In the genomic region with DNA sequence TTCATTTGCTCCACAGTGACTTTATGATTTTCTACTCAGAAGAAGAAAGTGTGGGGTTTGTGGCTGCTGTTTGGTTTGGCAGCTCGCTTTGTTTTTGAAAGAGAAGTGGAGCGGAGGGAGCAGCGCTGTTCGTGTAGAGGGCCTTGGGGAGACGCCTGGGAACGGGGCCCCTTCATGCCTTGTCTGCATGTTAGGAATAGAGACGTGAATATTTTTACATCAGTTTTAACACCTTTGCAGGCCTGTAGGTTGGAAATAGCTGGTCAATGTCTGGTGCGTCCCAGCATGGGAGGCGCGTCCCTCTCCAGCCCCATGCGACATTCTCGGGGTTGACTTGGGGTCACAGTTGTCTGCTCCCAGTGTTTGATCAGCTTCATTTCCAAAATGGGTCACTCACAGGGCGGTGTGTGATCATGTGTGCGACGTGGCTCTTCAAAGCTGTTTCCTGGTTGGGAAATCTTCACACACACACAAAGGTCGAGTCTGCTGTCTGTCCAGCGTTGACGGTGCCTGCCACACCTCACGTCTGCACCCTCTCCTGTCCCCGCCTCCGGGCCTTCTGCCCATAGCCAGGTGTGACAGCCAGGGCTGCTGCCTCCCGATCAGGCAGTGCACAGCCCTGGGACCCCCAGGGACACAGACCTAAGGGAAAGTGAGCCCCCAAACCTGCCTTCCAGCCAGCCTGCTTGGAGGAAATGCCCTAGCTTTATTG, we compare ENCODE assay signal across 1 cellular context.
TF ChIP-seq lines count a peak whose summit lies in the region.

No MANE protein-coding gene starts in this region.

TF ChIP-seq in HepG2, 621 proteins besides CTCF, POLR2A, EP300 and RAD21 (continued from another document and continues in another):
- TF ChIP-seq, protein P1, sequence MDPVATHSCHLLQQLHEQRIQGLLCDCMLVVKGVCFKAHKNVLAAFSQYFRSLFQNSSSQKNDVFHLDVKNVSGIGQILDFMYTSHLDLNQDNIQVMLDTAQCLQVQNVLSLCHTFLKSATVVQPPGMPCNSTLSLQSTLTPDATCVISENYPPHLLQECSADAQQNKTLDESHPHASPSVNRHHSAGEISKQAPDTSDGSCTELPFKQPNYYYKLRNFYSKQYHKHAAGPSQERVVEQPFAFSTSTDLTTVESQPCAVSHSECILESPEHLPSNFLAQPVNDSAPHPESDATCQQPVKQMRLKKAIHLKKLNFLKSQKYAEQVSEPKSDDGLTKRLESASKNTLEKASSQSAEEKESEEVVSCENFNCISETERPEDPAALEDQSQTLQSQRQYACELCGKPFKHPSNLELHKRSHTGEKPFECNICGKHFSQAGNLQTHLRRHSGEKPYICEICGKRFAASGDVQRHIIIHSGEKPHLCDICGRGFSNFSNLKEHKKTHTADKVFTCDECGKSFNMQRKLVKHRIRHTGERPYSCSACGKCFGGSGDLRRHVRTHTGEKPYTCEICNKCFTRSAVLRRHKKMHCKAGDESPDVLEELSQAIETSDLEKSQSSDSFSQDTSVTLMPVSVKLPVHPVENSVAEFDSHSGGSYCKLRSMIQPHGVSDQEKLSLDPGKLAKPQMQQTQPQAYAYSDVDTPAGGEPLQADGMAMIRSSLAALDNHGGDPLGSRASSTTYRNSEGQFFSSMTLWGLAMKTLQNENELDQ (CRISPR knock-in tag; IDR thresholded peaks at IDR 0.05; ENCODE audit: borderline replicate concordance) = no peak
- TF ChIP-seq, protein P2, sequence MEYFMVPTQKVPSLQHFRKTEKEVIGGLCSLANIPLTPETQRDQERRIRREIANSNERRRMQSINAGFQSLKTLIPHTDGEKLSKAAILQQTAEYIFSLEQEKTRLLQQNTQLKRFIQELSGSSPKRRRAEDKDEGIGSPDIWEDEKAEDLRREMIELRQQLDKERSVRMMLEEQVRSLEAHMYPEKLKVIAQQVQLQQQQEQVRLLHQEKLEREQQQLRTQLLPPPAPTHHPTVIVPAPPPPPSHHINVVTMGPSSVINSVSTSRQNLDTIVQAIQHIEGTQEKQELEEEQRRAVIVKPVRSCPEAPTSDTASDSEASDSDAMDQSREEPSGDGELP (IDR thresholded peaks at IDR 0.05; ENCODE audit: borderline replicate concordance, low read depth) = peak; percentile 89
- no peak for TF ChIP-seq ZNF251 (CRISPR knock-in tag; IDR thresholded peaks at IDR 0.05)
- TF ChIP-seq ATF1 (CRISPR knock-in tag; IDR thresholded peaks at IDR 0.05) = peak; percentile 64; the same call in 1 of the 2 replicates
- no peak for TF ChIP-seq ONECUT2 (CRISPR knock-in tag; IDR thresholded peaks at IDR 0.05)
- peak; percentile 85; the same call in 1 of the 2 replicates for TF ChIP-seq ZNF709 (CRISPR knock-in tag; IDR thresholded peaks at IDR 0.05)
- TF ChIP-seq ZNF713 (CRISPR knock-in tag; IDR thresholded peaks at IDR 0.05) = no peak
- TF ChIP-seq ZNF747 (CRISPR knock-in tag; IDR thresholded peaks at IDR 0.05; ENCODE audit: borderline replicate concordance) = peak; percentile 84; the same call in 1 of the 2 replicates
- TF ChIP-seq PCBP1 (IDR thresholded peaks at IDR 0.05; ENCODE audit: borderline replicate concordance, low read depth, low read length) = no peak
- TF ChIP-seq YEATS2 (CRISPR knock-in tag; IDR thresholded peaks at IDR 0.05; ENCODE audit: borderline replicate concordance) = peak; percentile 79; the same call in 1 of the 2 replicates
- TF ChIP-seq SIN3A (IDR thresholded peaks at IDR 0.05; ENCODE audit: borderline replicate concordance, low read depth, low read length) = no peak
- TF ChIP-seq RFX3 (CRISPR knock-in tag; IDR thresholded peaks at IDR 0.05) = no peak
- no peak for TF ChIP-seq SIN3B (IDR thresholded peaks at IDR 0.05; ENCODE audit: low read length)
- 0 out of 2 replicates have a peak, but pooled peaks have one; percentile 61 for TF ChIP-seq TBP (CRISPR knock-in tag; IDR thresholded peaks at IDR 0.05)
- TF ChIP-seq MTA3 (CRISPR knock-in tag; IDR thresholded peaks at IDR 0.05) = no peak
- TF ChIP-seq, protein P3, sequence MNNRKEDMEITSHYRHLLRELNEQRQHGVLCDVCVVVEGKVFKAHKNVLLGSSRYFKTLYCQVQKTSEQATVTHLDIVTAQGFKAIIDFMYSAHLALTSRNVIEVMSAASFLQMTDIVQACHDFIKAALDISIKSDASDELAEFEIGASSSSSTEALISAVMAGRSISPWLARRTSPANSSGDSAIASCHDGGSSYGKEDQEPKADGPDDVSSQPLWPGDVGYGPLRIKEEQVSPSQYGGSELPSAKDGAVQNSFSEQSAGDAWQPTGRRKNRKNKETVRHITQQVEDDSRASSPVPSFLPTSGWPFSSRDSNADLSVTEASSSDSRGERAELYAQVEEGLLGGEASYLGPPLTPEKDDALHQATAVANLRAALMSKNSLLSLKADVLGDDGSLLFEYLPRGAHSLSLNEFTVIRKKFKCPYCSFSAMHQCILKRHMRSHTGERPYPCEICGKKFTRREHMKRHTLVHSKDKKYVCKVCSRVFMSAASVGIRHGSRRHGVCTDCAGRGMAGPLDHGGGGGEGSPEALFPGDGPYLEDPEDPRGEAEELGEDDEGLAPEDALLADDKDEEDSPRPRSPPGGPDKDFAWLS (CRISPR knock-in tag; IDR thresholded peaks at IDR 0.05; ENCODE audit: borderline replicate concordance) = no peak
- TF ChIP-seq ZNF124 (CRISPR knock-in tag; IDR thresholded peaks at IDR 0.05) = peak; percentile 86
- TF ChIP-seq ZBTB44 (CRISPR knock-in tag; IDR thresholded peaks at IDR 0.05) = no peak
- TF ChIP-seq HIVEP1 (CRISPR knock-in tag; IDR thresholded peaks at IDR 0.05) = peak; percentile 88; the same call in 1 of the 2 replicates
- TF ChIP-seq PREB (CRISPR knock-in tag; IDR thresholded peaks at IDR 0.05) = no peak
- peak; percentile 92 for TF ChIP-seq NFIC (IDR thresholded peaks at IDR 0.05; ENCODE audit: low read length)
- TF ChIP-seq, protein P4, sequence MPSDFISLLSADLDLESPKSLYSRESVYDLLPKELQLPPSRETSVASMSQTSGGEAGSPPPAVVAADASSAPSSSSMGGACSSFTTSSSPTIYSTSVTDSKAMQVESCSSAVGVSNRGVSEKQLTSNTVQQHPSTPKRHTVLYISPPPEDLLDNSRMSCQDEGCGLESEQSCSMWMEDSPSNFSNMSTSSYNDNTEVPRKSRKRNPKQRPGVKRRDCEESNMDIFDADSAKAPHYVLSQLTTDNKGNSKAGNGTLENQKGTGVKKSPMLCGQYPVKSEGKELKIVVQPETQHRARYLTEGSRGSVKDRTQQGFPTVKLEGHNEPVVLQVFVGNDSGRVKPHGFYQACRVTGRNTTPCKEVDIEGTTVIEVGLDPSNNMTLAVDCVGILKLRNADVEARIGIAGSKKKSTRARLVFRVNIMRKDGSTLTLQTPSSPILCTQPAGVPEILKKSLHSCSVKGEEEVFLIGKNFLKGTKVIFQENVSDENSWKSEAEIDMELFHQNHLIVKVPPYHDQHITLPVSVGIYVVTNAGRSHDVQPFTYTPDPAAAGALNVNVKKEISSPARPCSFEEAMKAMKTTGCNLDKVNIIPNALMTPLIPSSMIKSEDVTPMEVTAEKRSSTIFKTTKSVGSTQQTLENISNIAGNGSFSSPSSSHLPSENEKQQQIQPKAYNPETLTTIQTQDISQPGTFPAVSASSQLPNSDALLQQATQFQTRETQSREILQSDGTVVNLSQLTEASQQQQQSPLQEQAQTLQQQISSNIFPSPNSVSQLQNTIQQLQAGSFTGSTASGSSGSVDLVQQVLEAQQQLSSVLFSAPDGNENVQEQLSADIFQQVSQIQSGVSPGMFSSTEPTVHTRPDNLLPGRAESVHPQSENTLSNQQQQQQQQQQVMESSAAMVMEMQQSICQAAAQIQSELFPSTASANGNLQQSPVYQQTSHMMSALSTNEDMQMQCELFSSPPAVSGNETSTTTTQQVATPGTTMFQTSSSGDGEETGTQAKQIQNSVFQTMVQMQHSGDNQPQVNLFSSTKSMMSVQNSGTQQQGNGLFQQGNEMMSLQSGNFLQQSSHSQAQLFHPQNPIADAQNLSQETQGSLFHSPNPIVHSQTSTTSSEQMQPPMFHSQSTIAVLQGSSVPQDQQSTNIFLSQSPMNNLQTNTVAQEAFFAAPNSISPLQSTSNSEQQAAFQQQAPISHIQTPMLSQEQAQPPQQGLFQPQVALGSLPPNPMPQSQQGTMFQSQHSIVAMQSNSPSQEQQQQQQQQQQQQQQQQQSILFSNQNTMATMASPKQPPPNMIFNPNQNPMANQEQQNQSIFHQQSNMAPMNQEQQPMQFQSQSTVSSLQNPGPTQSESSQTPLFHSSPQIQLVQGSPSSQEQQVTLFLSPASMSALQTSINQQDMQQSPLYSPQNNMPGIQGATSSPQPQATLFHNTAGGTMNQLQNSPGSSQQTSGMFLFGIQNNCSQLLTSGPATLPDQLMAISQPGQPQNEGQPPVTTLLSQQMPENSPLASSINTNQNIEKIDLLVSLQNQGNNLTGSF (CRISPR knock-in tag; IDR thresholded peaks at IDR 0.05) = no peak; the same call in 1 of the 2 replicates
- peak; percentile 90 for TF ChIP-seq ZNF275 (CRISPR knock-in tag; IDR thresholded peaks at IDR 0.05; ENCODE audit: borderline replicate concordance)
- TF ChIP-seq, protein P5, sequence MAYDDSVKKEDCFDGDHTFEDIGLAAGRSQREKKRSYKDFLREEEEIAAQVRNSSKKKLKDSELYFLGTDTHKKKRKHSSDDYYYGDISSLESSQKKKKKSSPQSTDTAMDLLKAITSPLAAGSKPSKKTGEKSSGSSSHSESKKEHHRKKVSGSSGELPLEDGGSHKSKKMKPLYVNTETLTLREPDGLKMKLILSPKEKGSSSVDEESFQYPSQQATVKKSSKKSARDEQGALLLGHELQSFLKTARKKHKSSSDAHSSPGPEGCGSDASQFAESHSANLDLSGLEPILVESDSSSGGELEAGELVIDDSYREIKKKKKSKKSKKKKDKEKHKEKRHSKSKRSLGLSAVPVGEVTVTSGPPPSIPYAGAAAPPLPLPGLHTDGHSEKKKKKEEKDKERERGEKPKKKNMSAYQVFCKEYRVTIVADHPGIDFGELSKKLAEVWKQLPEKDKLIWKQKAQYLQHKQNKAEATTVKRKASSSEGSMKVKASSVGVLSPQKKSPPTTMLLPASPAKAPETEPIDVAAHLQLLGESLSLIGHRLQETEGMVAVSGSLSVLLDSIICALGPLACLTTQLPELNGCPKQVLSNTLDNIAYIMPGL (CRISPR knock-in tag; IDR thresholded peaks at IDR 0.05; ENCODE audit: borderline replicate concordance in 1 of 2, low read depth in 1 of 2) = peak; percentile 56 to 61; a peak in 3 of 4 replicates
- peak; percentile 93 for TF ChIP-seq ZNF350 (CRISPR knock-in tag; IDR thresholded peaks at IDR 0.05; ENCODE audit: borderline replicate concordance, low read depth)
- TF ChIP-seq, protein P6, sequence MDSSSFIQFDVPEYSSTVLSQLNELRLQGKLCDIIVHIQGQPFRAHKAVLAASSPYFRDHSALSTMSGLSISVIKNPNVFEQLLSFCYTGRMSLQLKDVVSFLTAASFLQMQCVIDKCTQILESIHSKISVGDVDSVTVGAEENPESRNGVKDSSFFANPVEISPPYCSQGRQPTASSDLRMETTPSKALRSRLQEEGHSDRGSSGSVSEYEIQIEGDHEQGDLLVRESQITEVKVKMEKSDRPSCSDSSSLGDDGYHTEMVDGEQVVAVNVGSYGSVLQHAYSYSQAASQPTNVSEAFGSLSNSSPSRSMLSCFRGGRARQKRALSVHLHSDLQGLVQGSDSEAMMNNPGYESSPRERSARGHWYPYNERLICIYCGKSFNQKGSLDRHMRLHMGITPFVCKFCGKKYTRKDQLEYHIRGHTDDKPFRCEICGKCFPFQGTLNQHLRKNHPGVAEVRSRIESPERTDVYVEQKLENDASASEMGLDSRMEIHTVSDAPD (CRISPR knock-in tag; IDR thresholded peaks at IDR 0.05) = peak; percentile 80; the same call in 1 of the 2 replicates
- TF ChIP-seq ZNF792 (CRISPR knock-in tag; IDR thresholded peaks at IDR 0.05) = peak; percentile 94; the same call in 1 of the 2 replicates
- TF ChIP-seq, protein P7, sequence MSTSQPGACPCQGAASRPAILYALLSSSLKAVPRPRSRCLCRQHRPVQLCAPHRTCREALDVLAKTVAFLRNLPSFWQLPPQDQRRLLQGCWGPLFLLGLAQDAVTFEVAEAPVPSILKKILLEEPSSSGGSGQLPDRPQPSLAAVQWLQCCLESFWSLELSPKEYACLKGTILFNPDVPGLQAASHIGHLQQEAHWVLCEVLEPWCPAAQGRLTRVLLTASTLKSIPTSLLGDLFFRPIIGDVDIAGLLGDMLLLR (CRISPR knock-in tag; IDR thresholded peaks at IDR 0.05) = 0 out of 2 replicates have a peak, but pooled peaks have one; percentile 38
- TF ChIP-seq TCF7L2 (IDR thresholded peaks at IDR 0.05; ENCODE audit: low read depth, low read length) = no peak; the same call in 1 of the 2 replicates
- TF ChIP-seq, protein P8, sequence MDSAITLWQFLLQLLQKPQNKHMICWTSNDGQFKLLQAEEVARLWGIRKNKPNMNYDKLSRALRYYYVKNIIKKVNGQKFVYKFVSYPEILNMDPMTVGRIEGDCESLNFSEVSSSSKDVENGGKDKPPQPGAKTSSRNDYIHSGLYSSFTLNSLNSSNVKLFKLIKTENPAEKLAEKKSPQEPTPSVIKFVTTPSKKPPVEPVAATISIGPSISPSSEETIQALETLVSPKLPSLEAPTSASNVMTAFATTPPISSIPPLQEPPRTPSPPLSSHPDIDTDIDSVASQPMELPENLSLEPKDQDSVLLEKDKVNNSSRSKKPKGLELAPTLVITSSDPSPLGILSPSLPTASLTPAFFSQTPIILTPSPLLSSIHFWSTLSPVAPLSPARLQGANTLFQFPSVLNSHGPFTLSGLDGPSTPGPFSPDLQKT (CRISPR knock-in tag; IDR thresholded peaks at IDR 0.05; ENCODE audit: borderline replicate concordance) = no peak
